26 cellular contexts compared by ENCODE assay signal in genomic region chr2:88129313-88129959, GRCh38. TPM values are rescaled to one million over a fixed set of nuclear protein-coding genes. Genes with fewer than 3 reads are reported as not detected.
"Had no signal": no experiment of that assay in that cellular context is flagged by ENCODE, and none has a peak within 500 bp of the region (broad histone marks: within the 10 kb centered on the region; RNA-seq: fewer than 3 reads in every experiment).

No MANE protein-coding gene starts in this region.

- H3K4me3 ChIP-seq: heart left ventricle, sigmoid colon, skin epidermis, stomach, thoracic aorta had no signal

- DNase-seq: cerebellar nuclear complex; effector CD8-positive, alpha-beta T cell; heart left ventricle; hypothalamus; kidney glomerular epithelial cell; mammary epithelial cell; sigmoid colon; stimulated activated CD4-positive, alpha-beta T cell treated with anti-CD3 and anti-CD28 coated beads, Interleukin-12 subunit alpha, Interleukin-12 subunit beta, amount 100 ng/mL, for 4 hours; stimulated activated naive CD4-positive, alpha-beta T cell; stomach; substantia nigra had no signal

- FAIRE-seq: colon, frontal cortex, islet of Langerhans, urothelium cell line had no signal

- H3K36me3 Mint-ChIP-seq: type B pancreatic cell had no signal

- H3K4me1 Mint-ChIP-seq: nephron had no signal

- ATAC-seq: heart left ventricle, left lobe of liver had no signal

- H3K27ac ChIP-seq: heart left ventricle, sigmoid colon, skin epidermis, stomach, thoracic aorta had no signal

- H3K27ac Mint-ChIP-seq: nephron, type B pancreatic cell had no signal

- H3K9me3 ChIP-seq: heart left ventricle, sigmoid colon, stomach, thoracic aorta had no signal

- H3K4me1 ChIP-seq: heart left ventricle, sigmoid colon, stomach had no signal

- H3K4me3 Mint-ChIP-seq: nephron, type B pancreatic cell had no signal

- H3K9me3 Mint-ChIP-seq: nephron, type B pancreatic cell had no signal

- H3K36me3 ChIP-seq: heart left ventricle, sigmoid colon, stomach, thoracic aorta had no signal

- H3K27me3 ChIP-seq: heart left ventricle, sigmoid colon had no signal

RNA-seq across cellular contexts. Expression of gene FABP1, which starts 1.6 kb away (rescaled TPM):
- total RNA-seq: dermis microvascular lymphatic vessel endothelial cell, fibroblast of lung, frontal cortex, glomerular endothelial cell, heart left ventricle, lower leg skin, mammary epithelial cell, omental fat pad, pulmonary artery endothelial cell, thoracic aorta had no signal
- polyA plus RNA-seq: fibroblast of lung, mammary epithelial cell had no signal

RNA-seq across cellular contexts. Expression of gene THNSL2, which starts 40.7 kb away (rescaled TPM):
- total RNA-seq: glomerular endothelial cell had no signal
